Comparison of ENCODE assay signal across 18 cellular contexts in the genomic region with DNA sequence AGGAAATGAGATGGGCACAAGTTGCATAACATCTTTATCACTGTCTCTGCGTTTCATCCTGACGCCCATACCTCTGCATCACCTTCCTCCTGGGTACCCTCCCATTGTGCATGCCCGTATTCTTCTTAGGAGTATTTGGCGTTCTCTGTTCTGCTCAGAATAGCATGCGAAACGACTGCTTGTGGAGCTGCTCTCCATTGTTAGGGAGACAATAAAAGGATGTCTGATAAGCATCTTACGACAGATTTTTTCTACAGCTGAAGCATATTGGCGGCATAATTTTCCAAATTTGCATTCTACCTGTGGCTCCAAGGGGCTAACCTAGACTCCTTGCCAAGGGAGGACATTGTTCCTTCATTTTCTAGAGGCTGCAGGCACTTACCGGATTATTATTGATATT.
"Had no signal": no experiment of that assay in that cellular context is flagged by ENCODE, and none has a peak within 500 bp of the region (broad histone marks: within the 10 kb centered on the region; RNA-seq: fewer than 3 reads in every experiment).

No MANE protein-coding gene starts in this region.

- H3K27me3 ChIP-seq: colonic mucosa, neutrophil, tibial artery, upper lobe of left lung, uterus had no signal

- ATAC-seq: esophagus mucosa; naive thymus-derived CD8-positive, alpha-beta T cell; stimulated activated effector memory CD8-positive, alpha-beta T cell treated with anti-CD3 and anti-CD28 coated beads, Interleukin-12 subunit alpha, Interleukin-12 subunit beta, amount 100 ng/mL, for 72 hours had no signal

- H3K27ac ChIP-seq: colonic mucosa, neutrophil, tibial artery, uterus had no signal

- H3K36me3 ChIP-seq: colonic mucosa, neutrophil, tibial artery, upper lobe of left lung, uterus had no signal

- DNase-seq: colonic mucosa; effector CD4-positive, alpha-beta T cell; endodermal cell; immature natural killer cell; left cardiac atrium; naive thymus-derived CD8-positive, alpha-beta T cell; posterior cingulate gyrus; stimulated activated CD4-positive, alpha-beta T cell treated with anti-CD3 and anti-CD28 coated beads, Interleukin-4, amount 100 ng/mL, for 1 hour; stimulated activated CD8-positive, alpha-beta memory T cell treated with anti-CD3 and anti-CD28 coated beads, Interleukin-4, amount 100 ng/mL, for 48 hours; tibial artery; upper lobe of left lung; uterus had no signal

- H3K9me3 ChIP-seq: colonic mucosa, neutrophil, tibial artery, upper lobe of left lung, uterus had no signal

- H3K4me2 ChIP-seq: smooth muscle cell had no signal

- H3K4me3 ChIP-seq: colonic mucosa, smooth muscle cell, tibial artery, upper lobe of left lung, uterus had no signal

- H3K4me1 ChIP-seq: colonic mucosa, upper lobe of left lung, uterus had no signal

- FAIRE-seq: frontal cortex, keratinocyte had no signal
